In the genomic region with DNA sequence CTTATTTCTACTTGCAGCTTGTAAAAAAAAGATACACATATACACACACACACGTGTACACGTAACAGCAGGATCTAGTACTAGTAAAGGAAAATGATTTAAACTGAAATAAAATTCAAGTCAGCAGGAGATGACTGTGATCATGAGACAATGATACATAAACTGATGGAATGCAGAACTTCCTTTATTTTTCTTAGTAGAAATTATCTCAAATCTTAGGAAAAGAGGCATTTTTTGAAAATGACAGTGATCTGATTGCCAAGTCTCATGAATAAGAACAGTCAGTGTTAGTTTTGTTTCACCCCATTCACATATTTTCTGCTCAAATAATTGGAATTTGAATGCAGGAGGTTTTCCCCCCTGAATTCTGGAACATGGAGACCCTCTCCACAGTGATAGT, we compare ENCODE assay signal across 21 cellular contexts. TPM values are rescaled to one million over a fixed set of nuclear protein-coding genes. Genes with fewer than 3 reads are reported as not detected.
DNase-seq lines count a peak whose midpoint lies in the region; ATAC-seq and TF ChIP-seq lines count a peak whose summit lies in the region.
"Had no signal": no experiment of that assay in that cellular context is flagged by ENCODE, and none has a peak within 500 bp of the region (broad histone marks: within the 10 kb centered on the region; RNA-seq: fewer than 3 reads in every experiment).

No MANE protein-coding gene starts in this region.

- H3K36me3 ChIP-seq in fibroblast of lung (ENCODE audit: control insufficient read depth, insufficient read depth, low read length) = no peaks in the 10 kb centered on the region
- H3K36me3 ChIP-seq: HAP-1, lower lobe of right lung had no signal

- peaks cover 17% of the 10 kb centered on the region for H3K27me3 Mint-ChIP-seq in activated T-helper 2 cell treated with anti-CD3 and anti-CD28 coated beads, Interferon-gamma antibody, Interleukin-2, Interleukin-4, amounts not matched to agents 10 μg/mL and 5 μg/mL and 100 μg/mL, durations not matched to agents 14 hours and 24 hours and 36 hours (ENCODE audit: low read depth)
- H3K27me3 Mint-ChIP-seq: progenitor cell of endocrine pancreas had no signal

- H3K9me3 ChIP-seq in fibroblast of lung (ENCODE audit: control insufficient read depth, insufficient read depth, low read depth, low read length) = no peaks in the 10 kb centered on the region
- H3K9me3 ChIP-seq: HAP-1, lower lobe of right lung had no signal

- H2AFZ ChIP-seq in fibroblast of lung (ENCODE audit: low read length) = no peak overlapping the region

- no peak overlapping the region for H3K9ac ChIP-seq in fibroblast of lung (ENCODE audit: insufficient read depth, low read length)

- H3K79me2 ChIP-seq in fibroblast of lung (ENCODE audit: control insufficient read depth, insufficient read depth, low read length) = peaks cover 55% of the 10 kb centered on the region

- peak; percentile 37 for ATAC-seq in SK-N-SH treated with all-trans-retinoic acid at 6 μM for 48 hours
- no peak for ATAC-seq in GM21390 (IDR thresholded peaks at IDR 0.05; ENCODE audit: unreplicated experiment)
- ATAC-seq: lower lobe of right lung; naive thymus-derived CD8-positive, alpha-beta T cell had no signal

- H3K27ac ChIP-seq in fibroblast of lung (ENCODE audit: insufficient read depth, low read length) = peak overlapping the region; percentile 51

- peaks cover 18% of the 10 kb centered on the region for H3K4me1 ChIP-seq in fibroblast of lung (ENCODE audit: control insufficient read depth, extremely low read depth, insufficient read depth, low read length)

- H3K4me3 Mint-ChIP-seq in activated T-helper 2 cell treated with anti-CD3 and anti-CD28 coated beads, Interferon-gamma antibody, Interleukin-2, Interleukin-4, amounts not matched to agents 10 μg/mL and 5 μg/mL and 100 μg/mL, durations not matched to agents 14 hours and 24 hours and 36 hours (ENCODE audit: low read depth) = no peak overlapping the region
- H3K4me3 Mint-ChIP-seq: naive thymus-derived CD8-positive, alpha-beta T cell; stimulated activated naive CD8-positive, alpha-beta T cell treated with anti-CD3 and anti-CD28 coated beads, Interleukin-15, Interleukin-2, amounts not matched to agents 100 ng/mL and 50 ng/mL, for 24 hours had no signal

- TF ChIP-seq CTCF in AG10803 (conservative IDR thresholded peaks at IDR 0.05; ENCODE audit: low read length) = no peak
- no peak for TF ChIP-seq CTCF in fibroblast of lung (conservative IDR thresholded peaks at IDR 0.05 in 1 of 2, IDR thresholded peaks at IDR 0.05 in 1 of 2; ENCODE audit: low read depth in 1 of 2, low read length in 2 of 2)

- H3K4me3 ChIP-seq in AG10803 (ENCODE audit: low read length) = no peak overlapping the region
- no peak overlapping the region for H3K4me3 ChIP-seq in fibroblast of lung (replicated peaks in 1 of 4; ENCODE audit: control extremely low read depth in 1 of 4, insufficient read depth in 1 of 4, low read depth in 3 of 4, low read length in 4 of 4)
- H3K4me3 ChIP-seq: HAP-1, lower lobe of right lung had no signal

- no peaks in the 10 kb centered on the region for H3K36me3 Mint-ChIP-seq in activated T-helper 2 cell treated with anti-CD3 and anti-CD28 coated beads, Interferon-gamma antibody, Interleukin-2, Interleukin-4, amounts not matched to agents 10 μg/mL and 5 μg/mL and 100 μg/mL, durations not matched to agents 14 hours and 24 hours and 36 hours (ENCODE audit: low read depth)
- H3K36me3 Mint-ChIP-seq: naive thymus-derived CD8-positive, alpha-beta T cell had no signal

- no peaks in the 10 kb centered on the region for H3K27me3 ChIP-seq in fibroblast of lung (ENCODE audit: control insufficient read depth, insufficient read depth, low read length)

- peaks cover 2% of the 10 kb centered on the region for H3K4me1 Mint-ChIP-seq in activated T-helper 2 cell treated with anti-CD3 and anti-CD28 coated beads, Interferon-gamma antibody, Interleukin-2, Interleukin-4, amounts not matched to agents 10 μg/mL and 5 μg/mL and 100 μg/mL, durations not matched to agents 14 hours and 24 hours and 36 hours (ENCODE audit: low read depth)
- H3K4me1 Mint-ChIP-seq: naive thymus-derived CD8-positive, alpha-beta T cell had no signal

- H3K27ac Mint-ChIP-seq in activated T-helper 2 cell treated with anti-CD3 and anti-CD28 coated beads, Interferon-gamma antibody, Interleukin-2, Interleukin-4, amounts not matched to agents 10 μg/mL and 5 μg/mL and 100 μg/mL, durations not matched to agents 14 hours and 24 hours and 36 hours = no peak overlapping the region
- H3K27ac Mint-ChIP-seq: naive thymus-derived CD8-positive, alpha-beta T cell; progenitor cell of endocrine pancreas; stimulated activated naive CD8-positive, alpha-beta T cell treated with anti-CD3 and anti-CD28 coated beads, Interleukin-15, Interleukin-2, amounts not matched to agents 100 ng/mL and 50 ng/mL, for 24 hours had no signal

- intact Hi-C loops in activated T-helper 2 cell treated with anti-CD3 and anti-CD28 coated beads, Interferon-gamma antibody, Interleukin-2, Interleukin-4, amounts not matched to agents 10 μg/mL and 5 μg/mL and 100 μg/mL, durations not matched to agents 14 hours and 24 hours and 36 hours (cut with micrococcal nuclease) = no loop called here

- peak overlapping the region; percentile 52 for H3K4me2 ChIP-seq in fibroblast of lung (ENCODE audit: extremely low read depth, insufficient read depth, low read length)

- peak; percentile 31 for DNase-seq in AG10803 (ENCODE audit: low read depth)
- peak; percentile 38 to 62 for DNase-seq in fibroblast of lung (ENCODE audit: low read depth in 2 of 2)
- DNase-seq in pulmonary artery endothelial cell (ENCODE audit: low read depth, low spot score) = peak; percentile 56
- DNase-seq in iPS-NIHi7 (ENCODE audit: extremely low spot score) = no peak
- no peak for DNase-seq in activated T-helper 2 cell treated with anti-CD3 and anti-CD28 coated beads, Interferon-gamma antibody, Interleukin-2, Interleukin-4, amounts not matched to agents 10 μg/mL and 5 μg/mL and 100 μg/mL, durations not matched to agents 14 hours and 24 hours and 36 hours (ENCODE audit: low spot score)
- no peak for DNase-seq in NCI-H2081 (lab: John Stamatoyannopoulos, UW)
- DNase-seq: activated CD4-positive, CD25-positive, alpha-beta regulatory T cell treated with anti-CD3 and anti-CD28 coated beads, Interleukin-2, amount 50 U/mL, for 72 hours; activated effector memory CD4-positive, alpha-beta T cell treated with anti-CD3 and anti-CD28 coated beads, Interleukin-2, amount 50 U/mL, for 16 hours; aorta; Calu3; GF-D8; lower lobe of right lung; naive thymus-derived CD8-positive, alpha-beta T cell; NCI-H510A treated with DMSO at 0.1 percent for 48 hours; SIG-M5; stimulated activated CD4-positive, alpha-beta T cell treated with anti-CD3 and anti-CD28 coated beads, Interleukin-15, amount 100 ng/mL, for 24 hours had no signal

- no peaks in the 10 kb centered on the region for H4K20me1 ChIP-seq in fibroblast of lung (ENCODE audit: control insufficient read depth, extremely low read depth, insufficient read depth, low read length)

- H3K9me3 Mint-ChIP-seq in activated T-helper 2 cell treated with anti-CD3 and anti-CD28 coated beads, Interferon-gamma antibody, Interleukin-2, Interleukin-4, amounts not matched to agents 10 μg/mL and 5 μg/mL and 100 μg/mL, durations not matched to agents 14 hours and 24 hours and 36 hours = no peaks in the 10 kb centered on the region
- H3K9me3 Mint-ChIP-seq: naive thymus-derived CD8-positive, alpha-beta T cell; stimulated activated naive CD8-positive, alpha-beta T cell treated with anti-CD3 and anti-CD28 coated beads, Interleukin-15, Interleukin-2, amounts not matched to agents 100 ng/mL and 50 ng/mL, for 24 hours had no signal

TF ChIP-seq in SK-N-SH treated with all-trans-retinoic acid at 6 μM for 48 hours, 23 proteins besides CTCF, POLR2A, EP300 and RAD21 (continues in another document):
- TF ChIP-seq PATZ1 (CRISPR knock-in tag; IDR thresholded peaks at IDR 0.05; ENCODE audit: borderline replicate concordance) (no peak), OSR1 (CRISPR knock-in tag; IDR thresholded peaks at IDR 0.05) (no peak), BACH2 (CRISPR knock-in tag; IDR thresholded peaks at IDR 0.05; ENCODE audit: borderline replicate concordance) (no peak), ZC3H10 (CRISPR knock-in tag; IDR thresholded peaks at IDR 0.05) (no peak), GLIS3 (CRISPR knock-in tag; IDR thresholded peaks at IDR 0.05) (no peak), ARNTL (CRISPR knock-in tag; IDR thresholded peaks at IDR 0.05; ENCODE audit: borderline replicate concordance, low read depth) (no peak)

RNA-seq across cellular contexts. Expression of gene APBB2, which starts 11.2 kb away (rescaled TPM):
- total RNA-seq in fibroblast of lung (18.7 and 25.1 TPM in 2 replicates), pulmonary artery endothelial cell (138 and 142 TPM in 2 replicates)
- polyA plus RNA-seq in fibroblast of lung = 29.8 and 39.8 TPM in 2 replicates
- polyA plus RNA-seq in fibroblast of lung (2012) = 17.2 and 18.2 TPM in 2 replicates
- polyA minus RNA-seq in fibroblast of lung (ENCODE audit: low replicate concordance) = 46.6 and 52.9 TPM in 2 replicates
- total RNA-seq in activated T-helper 2 cell treated with anti-CD3 and anti-CD28 coated beads, Interferon-gamma antibody, Interleukin-2, Interleukin-4, amounts not matched to agents 10 μg/mL and 5 μg/mL and 100 μg/mL, durations not matched to agents 14 hours and 24 hours and 36 hours = 0.73 and 1.4 TPM in 2 replicates
- polyA plus RNA-seq: naive thymus-derived CD8-positive, alpha-beta T cell had no signal

RNA-seq across cellular contexts. Expression of gene UCHL1, which starts 53.6 kb away (rescaled TPM):
- total RNA-seq in fibroblast of lung (282 and 397 TPM in 2 replicates), pulmonary artery endothelial cell (252 and 407 TPM in 2 replicates)
- polyA plus RNA-seq in fibroblast of lung = 491 and 961 TPM in 2 replicates
- 230 and 415 TPM in 2 replicates for polyA plus RNA-seq in fibroblast of lung (2012)
- 111 and 182 TPM in 2 replicates for polyA minus RNA-seq in fibroblast of lung (ENCODE audit: low replicate concordance)
- 0.48 and 0.83 TPM in 2 replicates for total RNA-seq in activated T-helper 2 cell treated with anti-CD3 and anti-CD28 coated beads, Interferon-gamma antibody, Interleukin-2, Interleukin-4, amounts not matched to agents 10 μg/mL and 5 μg/mL and 100 μg/mL, durations not matched to agents 14 hours and 24 hours and 36 hours
- polyA plus RNA-seq: naive thymus-derived CD8-positive, alpha-beta T cell had no signal

Comparison
In these comparisons a context has a peak if more than half of its experiments do, and no peak if none do; other contexts are left out.
1. DNase-seq: peak in AG10803 (single experiment), fibroblast of lung (2 of 2) and pulmonary artery endothelial cell (single experiment); none in iPS-NIHi7 (single experiment), activated T-helper 2 cell treated with anti-CD3 and anti-CD28 coated beads, Interferon-gamma antibody, Interleukin-2, Interleukin-4, amounts not matched to agents 10 μg/mL and 5 μg/mL and 100 μg/mL, durations not matched to agents 14 hours and 24 hours and 36 hours (single experiment) and NCI-H2081 (0 of 2).
2. RNA of gene UCHL1, which starts 53.6 kb away (total RNA-seq): 282 to 397 TPM in fibroblast of lung and 252 to 407 TPM in pulmonary artery endothelial cell; 0.48 to 0.83 TPM in activated T-helper 2 cell treated with anti-CD3 and anti-CD28 coated beads, Interferon-gamma antibody, Interleukin-2, Interleukin-4, amounts not matched to agents 10 μg/mL and 5 μg/mL and 100 μg/mL, durations not matched to agents 14 hours and 24 hours and 36 hours; every median in the first group is over 100 times any median in the second.